In genomic region chr3:195768831-195769303, GRCh38 we compare ENCODE assay signal across 21 cellular contexts. TPM values are rescaled to one million over a fixed set of nuclear protein-coding genes. Genes with fewer than 3 reads are reported as not detected.
DNase-seq lines count a peak whose midpoint lies in the region; ATAC-seq and TF ChIP-seq lines count a peak whose summit lies in the region.
"Had no signal": no experiment of that assay in that cellular context is flagged by ENCODE, and none has a peak within 500 bp of the region (broad histone marks: within the 10 kb centered on the region; RNA-seq: fewer than 3 reads in every experiment).

No MANE protein-coding gene starts in this region.

- no peaks in the 10 kb centered on the region for H3K36me3 ChIP-seq in testis (ENCODE audit: low read depth, missing control alignments)
- H3K36me3 ChIP-seq: BLaER1 treated with 17β-estradiol and CSF1 and Interleukin-3, amounts not matched to agents 10 nM and 100 nM; ovary; sigmoid colon; tibial nerve had no signal

- no peak for TF ChIP-seq POLR2A in testis (IDR thresholded peaks at IDR 0.05)

- no peaks in the 10 kb centered on the region for H3K9me3 ChIP-seq in testis
- H3K9me3 ChIP-seq: ovary, sigmoid colon, tibial nerve had no signal

- no peaks in the 10 kb centered on the region for H3K27me3 ChIP-seq in testis
- H3K27me3 ChIP-seq: BLaER1 treated with 17β-estradiol and CSF1 and Interleukin-3, amounts not matched to agents 10 nM and 100 nM; hepatocyte; ovary had no signal

- no peaks in the 10 kb centered on the region for H3K4me1 ChIP-seq in testis
- H3K4me1 ChIP-seq: sigmoid colon, tibial nerve had no signal

- no peak for TF ChIP-seq CTCF in testis (IDR thresholded peaks at IDR 0.05)

- H3K4me3 ChIP-seq in testis: no peak overlapping the region
- H3K4me3 ChIP-seq: BLaER1 treated with 17β-estradiol and CSF1 and Interleukin-3, amounts not matched to agents 10 nM and 100 nM; hepatocyte; ovary; sigmoid colon; tibial nerve had no signal

- intact Hi-C loops in testis (cut with DNase I; ENCODE audit: low total_unique reads): no loop called here

- ATAC-seq in esophagus mucosa: peak; percentile 30
- ATAC-seq: stimulated activated naive B cell treated with anti-CD40 and anti-IgM and Interleukin-4, amounts not matched to agents 10 μg/mL and 1 μg/mL and 100 μg/mL, for 72 hours had no signal

- DNase-seq in NCI-H1694 treated with DMSO at 0.1 percent for 48 hours (lab: John Stamatoyannopoulos, UW) (peak; percentile 16), NCI-H1694 (lab: John Stamatoyannopoulos, UW) (no peak), M059J (ENCODE audit: low read depth) (peak; percentile 64), testis (peak; percentile 11), NCI-H748 treated with DMSO at 0.1 percent for 48 hours (lab: John Stamatoyannopoulos, UW) (no peak), globus pallidus (ENCODE audit: low spot score) (no peak), AG08396 (ENCODE audit: low spot score) (no peak)
- DNase-seq: activated naive CD4-positive, alpha-beta T cell treated with anti-CD3 and anti-CD28 coated beads, Interleukin-2, amount 50 U/mL, for 16 hours; activated T-cell treated with anti-CD3 and anti-CD28 coated beads for 4 hours; HCEC 1CT; MM.1S; sigmoid colon; stimulated activated naive B cell treated with anti-CD40 and anti-IgM and Interleukin-4, amounts not matched to agents 10 μg/mL and 1 μg/mL and 100 μg/mL, for 72 hours had no signal

- WGBS in testis, 2 donors: 82 to 90% methylated on average over 12 to 17 of the region's 17 CpGs

- H3K27ac ChIP-seq in testis: no peak overlapping the region
- H3K27ac ChIP-seq: 22Rv1; BLaER1 treated with 17β-estradiol and CSF1 and Interleukin-3, amounts not matched to agents 10 nM and 100 nM; hepatocyte; ovary; sigmoid colon; tibial nerve had no signal

RNA-seq across cellular contexts. Expression of gene MUC4, which starts 42.9 kb away (rescaled TPM):
- 0.02 and 0.05 TPM in 2 replicates for total RNA-seq in M059J (2014; rRNA removed; shearing (Covaris generic))
- total RNA-seq in esophagus mucosa: 43.5 TPM
- 1 to 10 TPM; 4.0 to 4.7 TPM for total RNA-seq in testis
- 1.8 TPM for polyA plus RNA-seq in testis (ENCODE audit: insufficient read depth, low read depth, low replicate concordance)
- total RNA-seq: lung microvascular endothelial cell, NCI-H460, tibial nerve had no signal

RNA-seq across cellular contexts. Expression of gene MUC20, which starts 48.1 kb away (rescaled TPM):
- total RNA-seq in M059J (2014; rRNA removed; shearing (Covaris generic)): 0.07 TPM in 1 of 2 replicates, not detected in the other
- total RNA-seq in esophagus mucosa (34.9 TPM), testis (10 to 100 TPM; 13.8 to 16.2 TPM)
- 10.3 TPM for polyA plus RNA-seq in testis (ENCODE audit: insufficient read depth, low read depth, low replicate concordance)

Comparison
In these comparisons a context has a peak if more than half of its experiments do, and no peak if none do; other contexts are left out.
1. DNase-seq: peak in NCI-H1694 treated with DMSO at 0.1 percent for 48 hours (single experiment), M059J (single experiment) and testis (single experiment); none in NCI-H1694 (single experiment), NCI-H748 treated with DMSO at 0.1 percent for 48 hours (single experiment), globus pallidus (single experiment) and AG08396 (single experiment).
2. RNA of gene MUC20, which starts 48.1 kb away (total RNA-seq): 34.9 TPM in esophagus mucosa (single experiment) and 13.8 to 16.2 TPM in testis; 0.07 TPM in M059J; every median in the first group is over 10 times any median in the second.